28 cellular contexts compared by ENCODE assay signal in the genomic region with DNA sequence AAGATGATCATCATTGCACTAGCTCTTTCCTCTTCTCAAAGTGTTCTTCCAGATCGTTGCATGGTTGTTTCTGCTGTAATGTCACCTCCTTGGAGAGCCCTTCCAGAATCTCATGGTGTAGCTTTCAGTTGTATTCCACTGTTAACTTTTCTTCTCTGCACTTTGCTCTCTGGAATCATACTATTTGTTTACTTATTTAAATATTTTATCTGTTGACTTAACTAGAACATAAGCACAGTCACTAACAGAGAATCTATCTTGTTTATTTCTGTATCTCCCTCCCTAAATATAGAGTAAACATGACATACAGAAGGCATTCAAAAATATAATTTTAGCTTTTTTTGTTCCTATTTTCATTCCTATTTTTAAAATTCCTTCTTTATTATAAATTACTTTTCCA. TPM values are rescaled to one million over a fixed set of nuclear protein-coding genes. Genes with fewer than 3 reads are reported as not detected.
"Had no signal": no experiment of that assay in that cellular context is flagged by ENCODE, and none has a peak within 500 bp of the region (broad histone marks: within the 10 kb centered on the region; RNA-seq: fewer than 3 reads in every experiment).

No MANE protein-coding gene starts in this region.

- H3K9me3 ChIP-seq: MG63 had no signal

- FAIRE-seq: TTC549 had no signal

- H3K4me2 ChIP-seq: KMS-11 had no signal

- H3K27me3 Mint-ChIP-seq: activated CD4-positive, alpha-beta memory T cell treated with anti-CD3 and anti-CD28 coated beads, Interleukin-2, amount 10 ng/mL, durations not matched to agents 7 days and 5 days; activated naive CD8-positive, alpha-beta T cell treated with anti-CD3 and anti-CD28 coated beads for 36 hours; activated T-helper 17 cell treated with anti-CD3 and anti-CD28 coated beads, Interleukin-2, amount 50 U/mL, for 72 hours; T-cell had no signal

- H3K27ac ChIP-seq: brain microvascular endothelial cell, KMS-11, SK-N-MC had no signal

- H3K4me3 ChIP-seq: MG63, SK-N-MC had no signal

- H3K36me3 Mint-ChIP-seq: activated naive CD8-positive, alpha-beta T cell treated with anti-CD3 and anti-CD28 coated beads for 36 hours; T-cell had no signal

- H3K9me3 Mint-ChIP-seq: activated CD4-positive, alpha-beta memory T cell treated with anti-CD3 and anti-CD28 coated beads, Interleukin-2, amount 10 ng/mL, durations not matched to agents 7 days and 5 days had no signal

- DNase-seq: activated CD4-positive, alpha-beta memory T cell treated with anti-CD3 and anti-CD28 coated beads, Interleukin-2, amount 10 ng/mL, durations not matched to agents 7 days and 5 days; activated CD4-positive, alpha-beta T cell treated with anti-CD3 and anti-CD28 coated beads, Interleukin-2, amount 50 U/mL, for 1 hour; activated CD4-positive, CD25-positive, alpha-beta regulatory T cell; activated gamma-delta T cell; activated naive CD4-positive, alpha-beta T cell treated with anti-CD3 and anti-CD28 coated beads for 36 hours; activated naive CD8-positive, alpha-beta T cell treated with anti-CD3 and anti-CD28 coated beads for 36 hours; activated T-cell treated with anti-CD3 and anti-CD28 coated beads for 4 hours; activated T-cell treated with anti-CD3 and anti-CD28 coated beads, Interleukin-2, amount 50 U/mL, for 48 hours; brain microvascular endothelial cell; MG63; MV-4-11; NCI-H1092 treated with DMSO at 0.1 percent for 48 hours; NCI-H1417 treated with DMSO at 0.1 percent for 48 hours; NCI-H1694; NCI-H2029; NCI-H510A; NCI-H82; OCI-M1; RPMI8226; T-cell; T-helper 2 cell; T1000 had no signal

- H3K27me3 ChIP-seq: brain microvascular endothelial cell, MG63 had no signal

- H3K4me1 Mint-ChIP-seq: activated CD4-positive, alpha-beta memory T cell treated with anti-CD3 and anti-CD28 coated beads, Interleukin-2, amount 10 ng/mL, durations not matched to agents 7 days and 5 days; activated naive CD8-positive, alpha-beta T cell treated with anti-CD3 and anti-CD28 coated beads for 36 hours; activated T-helper 17 cell treated with anti-CD3 and anti-CD28 coated beads, Interleukin-2, amount 50 U/mL, for 72 hours; T-cell had no signal

- ATAC-seq: activated T-helper 17 cell treated with anti-CD3 and anti-CD28 coated beads, Interleukin-2, amount 50 U/mL, for 72 hours; Panc1; T-cell had no signal

- H3K4me3 Mint-ChIP-seq: activated CD4-positive, alpha-beta memory T cell treated with anti-CD3 and anti-CD28 coated beads, Interleukin-2, amount 10 ng/mL, durations not matched to agents 7 days and 5 days; activated naive CD4-positive, alpha-beta T cell treated with anti-CD3 and anti-CD28 coated beads for 36 hours; activated naive CD8-positive, alpha-beta T cell treated with anti-CD3 and anti-CD28 coated beads for 36 hours; activated T-helper 17 cell treated with anti-CD3 and anti-CD28 coated beads, Interleukin-2, amount 50 U/mL, for 72 hours; T-cell had no signal

- H3K36me3 ChIP-seq: brain microvascular endothelial cell had no signal

- H3K27ac Mint-ChIP-seq: activated CD4-positive, alpha-beta memory T cell treated with anti-CD3 and anti-CD28 coated beads, Interleukin-2, amount 10 ng/mL, durations not matched to agents 7 days and 5 days; activated naive CD4-positive, alpha-beta T cell treated with anti-CD3 and anti-CD28 coated beads for 36 hours; activated naive CD8-positive, alpha-beta T cell treated with anti-CD3 and anti-CD28 coated beads for 36 hours; activated T-helper 17 cell treated with anti-CD3 and anti-CD28 coated beads, Interleukin-2, amount 50 U/mL, for 72 hours; T-cell had no signal

RNA-seq across cellular contexts. Expression of a gene that starts 11.8 kb away (rescaled TPM):
- total RNA-seq: activated CD4-positive, alpha-beta memory T cell treated with anti-CD3 and anti-CD28 coated beads, Interleukin-2, amount 10 ng/mL, durations not matched to agents 7 days and 5 days; activated CD8-positive, alpha-beta memory T cell treated with anti-CD3 and anti-CD28 coated beads for 36 hours; activated naive CD4-positive, alpha-beta T cell treated with anti-CD3 and anti-CD28 coated beads for 36 hours; activated naive CD8-positive, alpha-beta T cell treated with anti-CD3 and anti-CD28 coated beads for 36 hours; activated T-helper 17 cell treated with anti-CD3 and anti-CD28 coated beads, Interleukin-2, amount 50 U/mL, for 72 hours had no signal
